Comparison of ENCODE assay signal across 17 cellular contexts in the genomic region with DNA sequence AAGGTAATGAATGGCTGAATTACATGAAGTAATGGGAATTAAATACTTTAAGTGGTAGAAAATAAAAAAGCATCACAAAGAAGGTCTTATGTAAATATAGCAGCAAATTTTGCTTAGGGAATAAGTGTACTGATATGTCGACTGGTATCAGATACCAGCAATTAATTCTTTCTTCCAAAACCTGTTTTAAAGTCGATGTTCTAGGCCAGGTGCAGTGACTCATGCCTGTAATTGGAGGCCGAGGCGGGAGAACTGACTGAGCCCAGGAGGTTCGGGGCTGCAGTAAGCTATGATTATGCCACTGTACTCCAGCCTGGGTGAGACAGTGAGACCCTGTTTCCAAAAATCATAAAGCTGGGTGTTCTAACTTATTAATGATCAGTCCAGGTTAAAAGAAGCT. TPM values are rescaled to one million over a fixed set of nuclear protein-coding genes. Genes with fewer than 3 reads are reported as not detected.
DNase-seq lines count a peak whose midpoint lies in the region; ATAC-seq, FAIRE-seq and TF ChIP-seq lines count a peak whose summit lies in the region.
"Had no signal": no experiment of that assay in that cellular context is flagged by ENCODE, and none has a peak within 500 bp of the region (broad histone marks: within the 10 kb centered on the region; RNA-seq: fewer than 3 reads in every experiment).

No MANE protein-coding gene starts in this region.

- H3K27me3 ChIP-seq in left ventricle myocardium inferior (ENCODE audit: low read depth): no peaks in the 10 kb centered on the region
- H3K27me3 ChIP-seq: ovary had no signal

- CTCF ChIA-PET in activated CD8-positive, alpha-beta T cell treated with anti-CD3 and anti-CD28 coated beads, Interleukin-2, amount 10 ng/mL, durations not matched to agents 7 days and 5 days (lab: Charles Lee): no interaction called here

- H3K4me1 ChIP-seq in left ventricle myocardium inferior: peaks cover 65% of the 10 kb centered on the region

- intact Hi-C loops in left colon (cut with DNase I, micrococcal nuclease): no loop called here
- intact Hi-C loops in left ventricle myocardium inferior (cut with micrococcal nuclease): no loop called here

- no peaks in the 10 kb centered on the region for H3K9me3 ChIP-seq in left ventricle myocardium inferior (replicated peaks)
- H3K9me3 ChIP-seq: ovary had no signal

- H3K36me3 ChIP-seq in left ventricle myocardium inferior: peaks cover 6% of the 10 kb centered on the region
- H3K36me3 ChIP-seq: ovary had no signal

- H3K27ac ChIP-seq in left ventricle myocardium inferior (replicated peaks): no peak overlapping the region
- H3K27ac ChIP-seq: ovary had no signal

- peaks cover 17% of the 10 kb centered on the region for H3K4me1 Mint-ChIP-seq in activated CD8-positive, alpha-beta T cell treated with anti-CD3 and anti-CD28 coated beads, Interleukin-2, amount 10 ng/mL, durations not matched to agents 7 days and 5 days (ENCODE audit: low read depth)

- no peaks in the 10 kb centered on the region for H3K27me3 Mint-ChIP-seq in activated CD8-positive, alpha-beta T cell treated with anti-CD3 and anti-CD28 coated beads, Interleukin-2, amount 10 ng/mL, durations not matched to agents 7 days and 5 days (ENCODE audit: low read depth)
- H3K27me3 Mint-ChIP-seq: activated naive CD8-positive, alpha-beta T cell treated with anti-CD3 and anti-CD28 coated beads, Interleukin-2, amount 10 ng/mL, durations not matched to agents 7 days and 5 days had no signal

- no peak for TF ChIP-seq CTCF in left ventricle myocardium inferior (IDR thresholded peaks at IDR 0.05; ENCODE audit: borderline replicate concordance)

- peak; percentile 48 for FAIRE-seq in H54 (lab: Jason Lieb, UNC)
- FAIRE-seq: frontal cortex had no signal

- no peaks in the 10 kb centered on the region for H3K9me3 Mint-ChIP-seq in activated CD8-positive, alpha-beta T cell treated with anti-CD3 and anti-CD28 coated beads, Interleukin-2, amount 10 ng/mL, durations not matched to agents 7 days and 5 days (ENCODE audit: insufficient read depth)
- H3K9me3 Mint-ChIP-seq: immature natural killer cell; T-helper 1 cell treated with Interleukin-12 subunit alpha and Interleukin-12 subunit beta and Interleukin-4 antibody, amounts not matched to agents 30 μg/mL and 1 μg/mL, for 36 hours had no signal

- POLR2A ChIA-PET in activated CD8-positive, alpha-beta T cell treated with anti-CD3 and anti-CD28 coated beads, Interleukin-2, amount 10 ng/mL, durations not matched to agents 7 days and 5 days (lab: Charles Lee): no interaction called here

- H3K4me3 Mint-ChIP-seq in activated CD8-positive, alpha-beta T cell treated with anti-CD3 and anti-CD28 coated beads, Interleukin-2, amount 10 ng/mL, durations not matched to agents 7 days and 5 days: no peak overlapping the region
- H3K4me3 Mint-ChIP-seq: activated naive CD8-positive, alpha-beta T cell treated with anti-CD3 and anti-CD28 coated beads, Interleukin-2, amount 10 ng/mL, durations not matched to agents 7 days and 5 days; immature natural killer cell; T-helper 1 cell treated with Interleukin-12 subunit alpha and Interleukin-12 subunit beta and Interleukin-4 antibody, amounts not matched to agents 30 μg/mL and 1 μg/mL, for 36 hours had no signal

- H3K27ac Mint-ChIP-seq in activated CD8-positive, alpha-beta T cell treated with anti-CD3 and anti-CD28 coated beads, Interleukin-2, amount 10 ng/mL, durations not matched to agents 7 days and 5 days: no peak overlapping the region
- H3K27ac Mint-ChIP-seq: activated naive CD8-positive, alpha-beta T cell treated with anti-CD3 and anti-CD28 coated beads, Interleukin-2, amount 10 ng/mL, durations not matched to agents 7 days and 5 days; T-helper 1 cell treated with Interleukin-12 subunit alpha and Interleukin-12 subunit beta and Interleukin-4 antibody, amounts not matched to agents 30 μg/mL and 1 μg/mL, for 36 hours had no signal

- H3K36me3 Mint-ChIP-seq in activated CD8-positive, alpha-beta T cell treated with anti-CD3 and anti-CD28 coated beads, Interleukin-2, amount 10 ng/mL, durations not matched to agents 7 days and 5 days (ENCODE audit: low read depth): peaks cover 36% of the 10 kb centered on the region

- no peak overlapping the region for H3K4me3 ChIP-seq in left ventricle myocardium inferior
- H3K4me3 ChIP-seq: ovary had no signal

- no peak for TF ChIP-seq POLR2A in H54 (IDR thresholded peaks at IDR 0.05; ENCODE audit: low read depth, low read length)

- DNase-seq in COLO668 (lab: John Stamatoyannopoulos, UW; ENCODE audit: unreplicated experiment): peak; percentile 51
- DNase-seq in H54 (ENCODE audit: insufficient read length, low spot score): no peak
- peak; percentile 80 for DNase-seq in NCI-H510A treated with DMSO at 0.1 percent for 48 hours (lab: John Stamatoyannopoulos, UW)
- no peak for DNase-seq in left colon
- DNase-seq in left ventricle myocardium inferior: no peak
- DNase-seq in activated CD8-positive, alpha-beta T cell treated with anti-CD3 and anti-CD28 coated beads, Interleukin-2, amount 10 ng/mL, durations not matched to agents 7 days and 5 days: no peak
- DNase-seq: activated CD4-positive, CD25-positive, alpha-beta regulatory T cell; activated naive CD8-positive, alpha-beta T cell treated with anti-CD3 and anti-CD28 coated beads, Interleukin-2, amount 10 ng/mL, durations not matched to agents 7 days and 5 days; activated T-cell treated with anti-CD3 and anti-CD28 coated beads for 4 hours; immature natural killer cell; MM.1S; NCI-H526; ovary; RPMI8226 had no signal

- ATAC-seq in left colon (peak; percentile 49), HG02763 (IDR thresholded peaks at IDR 0.05; ENCODE audit: unreplicated experiment) (no peak)
- ATAC-seq in activated CD8-positive, alpha-beta T cell treated with anti-CD3 and anti-CD28 coated beads, Interleukin-2, amount 10 ng/mL, durations not matched to agents 7 days and 5 days: no peak

RNA-seq across cellular contexts. Expression of a gene that starts 30.3 kb away (rescaled TPM):
- total RNA-seq in left colon: 10 to 100 TPM; 67.8 to 92.6 TPM
- 32.1 TPM for total RNA-seq in left ventricle myocardium inferior
- 100 to 1,000 TPM in 1 of 2 experiments, 10 to 100 TPM in 1; 95.9 to 102 TPM for total RNA-seq in activated CD8-positive, alpha-beta T cell treated with anti-CD3 and anti-CD28 coated beads, Interleukin-2, amount 10 ng/mL, durations not matched to agents 7 days and 5 days

Comparison
In these comparisons a context has a peak if more than half of its experiments do, and no peak if none do; other contexts are left out.
1. DNase-seq: peak in COLO668 (single experiment) and NCI-H510A treated with DMSO at 0.1 percent for 48 hours (single experiment); none in H54 (single experiment), left colon (0 of 2), left ventricle myocardium inferior (single experiment) and activated CD8-positive, alpha-beta T cell treated with anti-CD3 and anti-CD28 coated beads, Interleukin-2, amount 10 ng/mL, durations not matched to agents 7 days and 5 days (single experiment).